Comparison of ENCODE assay signal across 9 cellular contexts in genomic region chr5:145937432-145938250, GRCh38. TPM values are rescaled to one million over a fixed set of nuclear protein-coding genes. Genes with fewer than 3 reads are reported as not detected.
DNase-seq lines count a peak whose midpoint lies in the region; ATAC-seq and TF ChIP-seq lines count a peak whose summit lies in the region.
"Had no signal": no experiment of that assay in that cellular context is flagged by ENCODE, and none has a peak within 500 bp of the region (broad histone marks: within the 10 kb centered on the region; RNA-seq: fewer than 3 reads in every experiment).

No MANE protein-coding gene starts in this region.

- no TSS peak for BruUV-seq in MCF 10A (replicated peaks; lab: Mats Ljungman, UMichigan)

- ATAC-seq in HG03175 (IDR thresholded peaks at IDR 0.05; ENCODE audit: unreplicated experiment), result peak; percentile 59

- peaks cover 2% of the 10 kb centered on the region for H3K9me3 Mint-ChIP-seq in MCF 10A (ENCODE audit: unreplicated experiment)
- H3K9me3 Mint-ChIP-seq in nephron, result no peaks in the 10 kb centered on the region

- peak overlapping the region; percentile 87 for H3K4me3 Mint-ChIP-seq in MCF 10A (ENCODE audit: unreplicated experiment)
- H3K4me3 Mint-ChIP-seq in nephron, result peak overlapping the region; percentile 84 to 86 (median 85)

- no peak for TF ChIP-seq CTCF in GM10266 (IDR thresholded peaks at IDR 0.05; ENCODE audit: control insufficient read depth, insufficient read depth, low read depth, missing control alignments)
- no peak for TF ChIP-seq CTCF in MCF 10A (IDR thresholded peaks at IDR 0.05; ENCODE audit: unreplicated experiment)
- no peak for TF ChIP-seq CTCF in nephron (IDR thresholded peaks at IDR 0.05; ENCODE audit: unreplicated experiment in 3 of 3)

- POLR2A ChIA-PET in MCF 10A (lab: Yijun Ruan, JAX), result interaction anchor here (0.6 to 13.2 kb wide), 37 partner anchors 7 to 1373 kb away, joined by 3 to 268 read pairs (median 4); partner anchors contain the start of genes PRELID2 and RBM27

- H3K4me1 Mint-ChIP-seq in MCF 10A (ENCODE audit: insufficient read depth, unreplicated experiment) (peaks cover 61% of the 10 kb centered on the region), nephron (peaks cover 61% of the 10 kb centered on the region)

- DNase-seq in GM10266 (ENCODE audit: extremely low spot score) (peak; percentile 11), MCF 10A (ENCODE audit: unreplicated experiment) (peak; percentile 93), NCI-H1092 treated with DMSO at 0.1 percent for 48 hours (lab: John Stamatoyannopoulos, UW) (no peak), AG20443 (ENCODE audit: low spot score) (no peak), globus pallidus (ENCODE audit: low spot score) (no peak)
- DNase-seq in stimulated activated CD4-positive, alpha-beta T cell treated with anti-CD3 and anti-CD28 coated beads, Interleukin-2, amount 100 ng/mL, for 48 hours, result no peak

- peak overlapping the region; percentile 82 for H3K27ac Mint-ChIP-seq in MCF 10A (ENCODE audit: low read depth, unreplicated experiment)
- peak overlapping the region; percentile 84 to 89 (median 88) for H3K27ac Mint-ChIP-seq in nephron

- no peaks in the 10 kb centered on the region for H3K27me3 Mint-ChIP-seq in MCF 10A (ENCODE audit: insufficient read depth, unreplicated experiment)
- no peaks in the 10 kb centered on the region for H3K27me3 Mint-ChIP-seq in nephron (ENCODE audit: low read depth)

- H3K36me3 Mint-ChIP-seq in MCF 10A (ENCODE audit: insufficient read depth, unreplicated experiment) (peaks cover 21% of the 10 kb centered on the region), nephron (ENCODE audit: low read depth) (no peaks in the 10 kb centered on the region)

- intact Hi-C loops in MCF 10A (cut with micrococcal nuclease), result loop anchor here (2.0 to 5.0 kb wide), 4 partner anchors 37 to 105 kb away; no protein-coding TSS in a partner anchor

- CTCF ChIA-PET in MCF 10A (lab: Yijun Ruan, JAX), result interaction anchor here (0.5 to 5.3 kb wide), 25 partner anchors 8 to 1551 kb away, joined by 3 to 31 read pairs (median 4); no protein-coding TSS in a partner anchor

RNA-seq across cellular contexts. Expression of gene SH3RF2, which starts 1.3 kb away (rescaled TPM):
- 14.9 and 29.6 TPM in 2 replicates for total RNA-seq in MCF 10A (2022)
- total RNA-seq: activated CD8-positive, alpha-beta memory T cell treated with anti-CD3 and anti-CD28 coated beads for 36 hours had no signal

Comparison
In these comparisons a context has a peak if more than half of its experiments do, and no peak if none do; other contexts are left out.
1. DNase-seq: peak in GM10266 (single experiment) and MCF 10A (single experiment); none in NCI-H1092 treated with DMSO at 0.1 percent for 48 hours (single experiment), AG20443 (single experiment), globus pallidus (single experiment) and stimulated activated CD4-positive, alpha-beta T cell treated with anti-CD3 and anti-CD28 coated beads, Interleukin-2, amount 100 ng/mL, for 48 hours (0 of 2).